In genomic region chr16:30429678-30430427, GRCh38 we compare ENCODE assay signal across 8 cellular contexts. TPM values are rescaled to one million over a fixed set of nuclear protein-coding genes. Genes with fewer than 3 reads are reported as not detected.
DNase-seq lines count a peak whose midpoint lies in the region; ATAC-seq and TF ChIP-seq lines count a peak whose summit lies in the region.

Gene DCTPP1 (minus strand): TSS chr16:30430030. CDS start chr16:30429980, 50 bp downstream.

- H3K27ac ChIP-seq in esophagus squamous epithelium = peak within 1 kb of the TSS; percentile 83 to 91 (median 86)

- 0 to 1% methylated on average over 8 to 14 of the region's 49 CpGs for WGBS in esophagus squamous epithelium, 2 donors

- H3K4me3 ChIP-seq in esophagus squamous epithelium = peak within 1 kb of the TSS; percentile 52 to 77 (median 76)

- TF ChIP-seq CTCF in esophagus squamous epithelium (IDR thresholded peaks at IDR 0.05) = peak; percentile 61 to 97 (median 92)

- H3K27me3 Mint-ChIP-seq in activated T-cell treated with anti-CD3 and anti-CD28 coated beads, Interleukin-2, amount 50 U/mL, for 4 hours (ENCODE audit: low read depth) = no peaks in the 10 kb centered on the region

- peaks cover 12 to 33% (median 17%) of the 10 kb centered on the region in 3 donors for H3K4me1 ChIP-seq in esophagus squamous epithelium

- H3K4me1 Mint-ChIP-seq in activated T-cell treated with anti-CD3 and anti-CD28 coated beads, Interleukin-2, amount 50 U/mL, for 4 hours (ENCODE audit: low read depth) = peaks cover 20% of the 10 kb centered on the region

- peak; percentile 97 for ATAC-seq in GM21723 (IDR thresholded peaks at IDR 0.05; ENCODE audit: unreplicated experiment)
- peak; percentile 97 for ATAC-seq in activated T-cell treated with anti-CD3 and anti-CD28 coated beads, Interleukin-2, amount 50 U/mL, for 4 hours

- H3K9me3 Mint-ChIP-seq in activated T-cell treated with anti-CD3 and anti-CD28 coated beads, Interleukin-2, amount 50 U/mL, for 4 hours = no peaks in the 10 kb centered on the region

- H3K36me3 ChIP-seq in esophagus squamous epithelium = peaks cover 0 to 34% (median 5%) of the 10 kb centered on the region in 3 donors

- H3K9me3 ChIP-seq in esophagus squamous epithelium = no peaks in the 10 kb centered on the region

- H3K27me3 ChIP-seq in esophagus squamous epithelium = no peaks in the 10 kb centered on the region

- intact Hi-C loops in esophagus squamous epithelium (cut with DNase I) = loop anchor here (10.0 kb wide), 1 partner anchor 205 kb away; no protein-coding TSS in a partner anchor

- no peak within 1 kb of the TSS for H3K4me3 Mint-ChIP-seq in activated T-cell treated with anti-CD3 and anti-CD28 coated beads, Interleukin-2, amount 50 U/mL, for 4 hours

- peak; percentile 99 for DNase-seq in DMS79 treated with DMSO at 0.1 percent for 48 hours (lab: John Stamatoyannopoulos, UW)
- peak; percentile 98 for DNase-seq in KG1 (lab: John Stamatoyannopoulos, UW)
- peak; percentile 95 for DNase-seq in activated T-cell treated with anti-CD3 and anti-CD28 coated beads, Interleukin-2, amount 50 U/mL, for 4 hours
- DNase-seq in esophagus squamous epithelium (lab: John Stamatoyannopoulos, UW) = peak; percentile 80
- peak; percentile 99 for DNase-seq in myocyte (ENCODE audit: low read depth)
- peak; percentile 85 to 97 for DNase-seq in stimulated activated CD8-positive, alpha-beta memory T cell treated with anti-CD3 and anti-CD28 coated beads, Interleukin-7, amount 100 ng/mL, for 48 hours (ENCODE audit: extremely low read depth in 1 of 2, low read depth in 1 of 2)

- TF ChIP-seq POLR2A in esophagus squamous epithelium (IDR thresholded peaks at IDR 0.05) = peak in 2 of 4 donors; percentile 13 to 20

- peaks cover 16% of the 10 kb centered on the region for H3K36me3 Mint-ChIP-seq in activated T-cell treated with anti-CD3 and anti-CD28 coated beads, Interleukin-2, amount 50 U/mL, for 4 hours (ENCODE audit: insufficient read depth)

TF ChIP-seq in PFSK-1, 5 proteins besides CTCF, POLR2A, EP300 and RAD21:
- TF ChIP-seq POLR2AphosphoS5 (IDR thresholded peaks at IDR 0.05; ENCODE audit: low read depth, low read length) (peak; percentile 51; the same call in 1 of the 2 replicates), TAF1 (IDR thresholded peaks at IDR 0.05; ENCODE audit: borderline replicate concordance, insufficient read depth, low read length) (peak; percentile 52; the same call in 1 of the 2 replicates), SIN3A (IDR thresholded peaks at IDR 0.05; ENCODE audit: borderline replicate concordance, insufficient read depth, low read length) (peak; percentile 77; the same call in 1 of the 2 replicates), REST (IDR thresholded peaks at IDR 0.05; ENCODE audit: insufficient read depth in 1 of 2, low read depth in 2 of 2, low read length in 2 of 2) (no peak), FOXP2 (optimal IDR thresholded peaks at IDR 0.05; ENCODE audit: borderline replicate concordance, extremely low read depth, extremely low read length, insufficient read depth) (no peak)

RNA-seq across cellular contexts. Expression of gene DCTPP1, which starts in this region (rescaled TPM):
- 92.2 TPM for polyA plus RNA-seq in PFSK-1 (2012; ENCODE audit: insufficient read length, low read depth)
- total RNA-seq in activated T-cell treated with anti-CD3 and anti-CD28 coated beads, Interleukin-2, amount 50 U/mL, for 4 hours = 100 to 1,000 TPM; 226 to 283 (median 250) TPM
- 10 to 100 TPM in 3 of 4 donors, 1 to 10 TPM in 1; 7.4 to 28.6 (median 22.7) TPM for total RNA-seq in esophagus squamous epithelium
- 8.6 and 12.5 TPM in 2 replicates for total RNA-seq in myocyte
- polyA plus RNA-seq in myocyte (2012) = 27.1 TPM

Comparison
In these comparisons a context has a peak if more than half of its experiments do, and no peak if none do; other contexts are left out.
1. Peak in every context shown above with its lines: DNase-seq, ATAC-seq, H3K4me3 ChIP-seq and H3K27ac ChIP-seq.
2. RNA of gene DCTPP1 (total RNA-seq): 226 to 283 TPM in activated T-cell treated with anti-CD3 and anti-CD28 coated beads, Interleukin-2, amount 50 U/mL, for 4 hours; 7.4 to 28.6 TPM in esophagus squamous epithelium and 8.6 to 12.5 TPM in myocyte; every median in the first group is over 4 times any median in the second.